ENCODE assay signal across 15 cellular contexts in genomic region chr12:26721800-26722199, GRCh38.
A peak's percentile ranks its signal among the peaks of the same experiment; 100 is the strongest.
DNase-seq lines count a peak whose midpoint lies in the region; ATAC-seq and TF ChIP-seq lines count a peak whose summit lies in the region.
"Had no signal": no experiment of that assay in that cellular context is flagged by ENCODE, and none has a peak within 500 bp of the region (broad histone marks: within the 10 kb centered on the region; RNA-seq: fewer than 3 reads in every experiment).

No MANE protein-coding gene starts in this region.

- H3K27ac Mint-ChIP-seq in activated CD4-positive, alpha-beta T cell treated with anti-CD3 and anti-CD28 coated beads, Interleukin-2, amount 10 ng/mL, durations not matched to agents 7 days and 5 days: peak overlapping the region; percentile 19
- no peak overlapping the region for H3K27ac Mint-ChIP-seq in activated CD4-positive, alpha-beta T cell treated with anti-CD3 and anti-CD28 coated beads for 36 hours
- peak overlapping the region; percentile 47 for H3K27ac Mint-ChIP-seq in stimulated activated memory B cell treated with anti-CD40 and anti-IgM and Interleukin-4, amounts not matched to agents 10 μg/mL and 1 μg/mL and 100 μg/mL, for 72 hours
- H3K27ac Mint-ChIP-seq in endodermal cell: no peak overlapping the region
- H3K27ac Mint-ChIP-seq: T-helper 2 cell treated with Interferon-gamma antibody and Interleukin-4, amounts not matched to agents 5 μg/mL and 100 μg/mL, for 36 hours had no signal

- 94 to 95% methylated on average over 2 of the region's 2 CpGs for WGBS in endodermal cell (ENCODE audit: insufficient coverage in 1 of 2, insufficient read length in 1 of 2), 2 experiments

- POLR2A ChIA-PET in activated CD4-positive, alpha-beta T cell treated with anti-CD3 and anti-CD28 coated beads, Interleukin-2, amount 10 ng/mL, durations not matched to agents 7 days and 5 days (lab: Charles Lee): no interaction called here
- POLR2A ChIA-PET in activated CD4-positive, alpha-beta T cell treated with anti-CD3 and anti-CD28 coated beads for 36 hours (lab: Charles Lee): no interaction called here

- no peak overlapping the region for H3K4me3 ChIP-seq in endodermal cell (ENCODE audit: low read length)
- no peak overlapping the region for H3K4me3 ChIP-seq in dorsolateral prefrontal cortex
- no peak overlapping the region for H3K4me3 ChIP-seq in effector memory CD4-positive, alpha-beta T cell (ENCODE audit: insufficient read depth, low read depth, low read length, poor library complexity, severe bottlenecking)
- H3K4me3 ChIP-seq: adrenal gland, HAP-1, pancreas, spleen had no signal

- ATAC-seq in activated CD4-positive, alpha-beta T cell treated with anti-CD3 and anti-CD28 coated beads for 36 hours: no peak
- ATAC-seq in stimulated activated memory B cell treated with anti-CD40 and anti-IgM and Interleukin-4, amounts not matched to agents 10 μg/mL and 1 μg/mL and 100 μg/mL, for 72 hours: no peak
- ATAC-seq: left cardiac atrium, pancreas had no signal

- CTCF ChIA-PET in activated CD4-positive, alpha-beta T cell treated with anti-CD3 and anti-CD28 coated beads, Interleukin-2, amount 10 ng/mL, durations not matched to agents 7 days and 5 days (lab: Charles Lee): no interaction called here
- CTCF ChIA-PET in activated CD4-positive, alpha-beta T cell treated with anti-CD3 and anti-CD28 coated beads for 36 hours (lab: Charles Lee): interaction anchor here (0.6 to 1.2 kb wide), 3 partner anchors 19 to 163 kb away, joined by 3 to 4 read pairs (median 4); no protein-coding TSS in a partner anchor

- no peak for DNase-seq in activated CD4-positive, alpha-beta T cell treated with anti-CD3 and anti-CD28 coated beads, Interleukin-2, amount 10 ng/mL, durations not matched to agents 7 days and 5 days
- no peak for DNase-seq in activated CD4-positive, alpha-beta T cell treated with anti-CD3 and anti-CD28 coated beads for 36 hours
- DNase-seq in NCI-H2029 (lab: John Stamatoyannopoulos, UW): peak; percentile 29
- peak; percentile 30 for DNase-seq in SW480 (ENCODE audit: low spot score)
- DNase-seq in endodermal cell: no peak
- DNase-seq in dorsolateral prefrontal cortex: no peak
- DNase-seq in effector memory CD4-positive, alpha-beta T cell: no peak
- DNase-seq: left cardiac atrium, NCI-H2107, pancreas, spleen had no signal

- H3K9me3 Mint-ChIP-seq in activated CD4-positive, alpha-beta T cell treated with anti-CD3 and anti-CD28 coated beads, Interleukin-2, amount 10 ng/mL, durations not matched to agents 7 days and 5 days: no peaks in the 10 kb centered on the region
- no peaks in the 10 kb centered on the region for H3K9me3 Mint-ChIP-seq in activated CD4-positive, alpha-beta T cell treated with anti-CD3 and anti-CD28 coated beads for 36 hours (ENCODE audit: low read depth)
- no peaks in the 10 kb centered on the region for H3K9me3 Mint-ChIP-seq in stimulated activated memory B cell treated with anti-CD40 and anti-IgM and Interleukin-4, amounts not matched to agents 10 μg/mL and 1 μg/mL and 100 μg/mL, for 72 hours
- no peaks in the 10 kb centered on the region for H3K9me3 Mint-ChIP-seq in endodermal cell
- H3K9me3 Mint-ChIP-seq: T-helper 2 cell treated with Interferon-gamma antibody and Interleukin-4, amounts not matched to agents 5 μg/mL and 100 μg/mL, for 36 hours had no signal

- H3K9ac ChIP-seq in endodermal cell (ENCODE audit: extremely low read depth, low read length, poor library complexity, severe bottlenecking): no peak overlapping the region

- H3K27me3 ChIP-seq in endodermal cell (ENCODE audit: control insufficient read depth, insufficient read depth, low read length, poor library complexity, severe bottlenecking) (no peaks in the 10 kb centered on the region), dorsolateral prefrontal cortex (no peaks in the 10 kb centered on the region)
- no peaks in the 10 kb centered on the region for H3K27me3 ChIP-seq in effector memory CD4-positive, alpha-beta T cell (replicated peaks; ENCODE audit: control insufficient read depth, insufficient read depth, low read length, poor library complexity, severe bottlenecking)
- H3K27me3 ChIP-seq: adrenal gland, pancreas, spleen had no signal

- H3K4me1 Mint-ChIP-seq in activated CD4-positive, alpha-beta T cell treated with anti-CD3 and anti-CD28 coated beads, Interleukin-2, amount 10 ng/mL, durations not matched to agents 7 days and 5 days: peaks cover 16% of the 10 kb centered on the region
- H3K4me1 Mint-ChIP-seq in activated CD4-positive, alpha-beta T cell treated with anti-CD3 and anti-CD28 coated beads for 36 hours: peaks cover 9% of the 10 kb centered on the region
- peaks cover 23% of the 10 kb centered on the region for H3K4me1 Mint-ChIP-seq in stimulated activated memory B cell treated with anti-CD40 and anti-IgM and Interleukin-4, amounts not matched to agents 10 μg/mL and 1 μg/mL and 100 μg/mL, for 72 hours
- H3K4me1 Mint-ChIP-seq in endodermal cell: no peaks in the 10 kb centered on the region

- no peaks in the 10 kb centered on the region for H3K4me1 ChIP-seq in endodermal cell (ENCODE audit: control insufficient read depth, insufficient read depth, low read length)
- H3K4me1 ChIP-seq in effector memory CD4-positive, alpha-beta T cell (ENCODE audit: control insufficient read depth, insufficient read depth, low read length, poor library complexity, severe bottlenecking): no peaks in the 10 kb centered on the region

- TF ChIP-seq CTCF in endodermal cell (conservative IDR thresholded peaks at IDR 0.05) (no peak), dorsolateral prefrontal cortex (IDR thresholded peaks at IDR 0.05 in 54 of 56, conservative IDR thresholded peaks at IDR 0.05 in 2 of 56; ENCODE audit: low read depth in 1 of 56, partially characterized antibody in 56 of 56) (no peak)

- no peak overlapping the region for H3K4me3 Mint-ChIP-seq in activated CD4-positive, alpha-beta T cell treated with anti-CD3 and anti-CD28 coated beads, Interleukin-2, amount 10 ng/mL, durations not matched to agents 7 days and 5 days
- no peak overlapping the region for H3K4me3 Mint-ChIP-seq in activated CD4-positive, alpha-beta T cell treated with anti-CD3 and anti-CD28 coated beads for 36 hours
- H3K4me3 Mint-ChIP-seq in stimulated activated memory B cell treated with anti-CD40 and anti-IgM and Interleukin-4, amounts not matched to agents 10 μg/mL and 1 μg/mL and 100 μg/mL, for 72 hours: no peak overlapping the region
- H3K4me3 Mint-ChIP-seq in endodermal cell: no peak overlapping the region
- H3K4me3 Mint-ChIP-seq: T-helper 2 cell treated with Interferon-gamma antibody and Interleukin-4, amounts not matched to agents 5 μg/mL and 100 μg/mL, for 36 hours had no signal

- no peaks in the 10 kb centered on the region for H3K27me3 Mint-ChIP-seq in activated CD4-positive, alpha-beta T cell treated with anti-CD3 and anti-CD28 coated beads, Interleukin-2, amount 10 ng/mL, durations not matched to agents 7 days and 5 days
- no peaks in the 10 kb centered on the region for H3K27me3 Mint-ChIP-seq in activated CD4-positive, alpha-beta T cell treated with anti-CD3 and anti-CD28 coated beads for 36 hours
- no peaks in the 10 kb centered on the region for H3K27me3 Mint-ChIP-seq in stimulated activated memory B cell treated with anti-CD40 and anti-IgM and Interleukin-4, amounts not matched to agents 10 μg/mL and 1 μg/mL and 100 μg/mL, for 72 hours
- no peaks in the 10 kb centered on the region for H3K27me3 Mint-ChIP-seq in endodermal cell (ENCODE audit: insufficient read depth)

- intact Hi-C loops in activated CD4-positive, alpha-beta T cell treated with anti-CD3 and anti-CD28 coated beads for 36 hours (cut with DNase I, micrococcal nuclease): no loop called here
- intact Hi-C loops in dorsolateral prefrontal cortex (cut with DNase I): no loop called here

- no peaks in the 10 kb centered on the region for H3K36me3 ChIP-seq in endodermal cell (ENCODE audit: control insufficient read depth, insufficient read depth, low read length)
- no peaks in the 10 kb centered on the region for H3K36me3 ChIP-seq in effector memory CD4-positive, alpha-beta T cell (ENCODE audit: control insufficient read depth, insufficient read depth, low read length)
- H3K36me3 ChIP-seq: adrenal gland, HAP-1, pancreas had no signal

- peaks cover 13% of the 10 kb centered on the region for H3K36me3 Mint-ChIP-seq in activated CD4-positive, alpha-beta T cell treated with anti-CD3 and anti-CD28 coated beads, Interleukin-2, amount 10 ng/mL, durations not matched to agents 7 days and 5 days (ENCODE audit: low read depth)
- peaks cover 8% of the 10 kb centered on the region for H3K36me3 Mint-ChIP-seq in activated CD4-positive, alpha-beta T cell treated with anti-CD3 and anti-CD28 coated beads for 36 hours (ENCODE audit: low read depth)
- peaks cover 32% of the 10 kb centered on the region for H3K36me3 Mint-ChIP-seq in stimulated activated memory B cell treated with anti-CD40 and anti-IgM and Interleukin-4, amounts not matched to agents 10 μg/mL and 1 μg/mL and 100 μg/mL, for 72 hours
- peaks cover 2% of the 10 kb centered on the region for H3K36me3 Mint-ChIP-seq in endodermal cell (ENCODE audit: low read depth)

- H3K9me3 ChIP-seq in endodermal cell (ENCODE audit: control insufficient read depth, low read length): no peaks in the 10 kb centered on the region
- no peaks in the 10 kb centered on the region for H3K9me3 ChIP-seq in effector memory CD4-positive, alpha-beta T cell (ENCODE audit: control insufficient read depth, low read length)
- H3K9me3 ChIP-seq: adrenal gland, HAP-1, pancreas, spleen had no signal

- H3K27ac ChIP-seq in endodermal cell (ENCODE audit: low read depth, low read length): no peak overlapping the region
- no peak overlapping the region for H3K27ac ChIP-seq in dorsolateral prefrontal cortex
- no peak overlapping the region for H3K27ac ChIP-seq in effector memory CD4-positive, alpha-beta T cell (ENCODE audit: insufficient read depth, low read length, poor library complexity, severe bottlenecking)
- H3K27ac ChIP-seq: adrenal gland, pancreas, spleen had no signal

Comparison
In these comparisons a context has a peak if more than half of its experiments do, and no peak if none do; other contexts are left out.
1. H3K27ac Mint-ChIP-seq: peak in activated CD4-positive, alpha-beta T cell treated with anti-CD3 and anti-CD28 coated beads, Interleukin-2, amount 10 ng/mL, durations not matched to agents 7 days and 5 days (single experiment) and stimulated activated memory B cell treated with anti-CD40 and anti-IgM and Interleukin-4, amounts not matched to agents 10 μg/mL and 1 μg/mL and 100 μg/mL, for 72 hours (single experiment); none in activated CD4-positive, alpha-beta T cell treated with anti-CD3 and anti-CD28 coated beads for 36 hours (single experiment) and endodermal cell (single experiment).
2. DNase-seq: peak in NCI-H2029 (single experiment) and SW480 (single experiment); none in activated CD4-positive, alpha-beta T cell treated with anti-CD3 and anti-CD28 coated beads, Interleukin-2, amount 10 ng/mL, durations not matched to agents 7 days and 5 days (single experiment), activated CD4-positive, alpha-beta T cell treated with anti-CD3 and anti-CD28 coated beads for 36 hours (single experiment), endodermal cell (single experiment), dorsolateral prefrontal cortex (0 of 10) and effector memory CD4-positive, alpha-beta T cell (0 of 3).